In genomic region chr5:113059232-113059805, GRCh38 we compare ENCODE assay signal across 1 cellular context.
TF ChIP-seq lines count a peak whose summit lies in the region.

No MANE protein-coding gene starts in this region.

TF ChIP-seq in HepG2, 621 proteins besides CTCF, POLR2A, EP300 and RAD21 (continued from another document):
- TF ChIP-seq BRF2 (CRISPR knock-in tag; IDR thresholded peaks at IDR 0.05) (no peak), ZBTB39 (CRISPR knock-in tag; IDR thresholded peaks at IDR 0.05) (no peak), MAFK (conservative IDR thresholded peaks at IDR 0.05 in 1 of 2, IDR thresholded peaks at IDR 0.05 in 1 of 2; ENCODE audit: low read length in 2 of 2) (no peak), RARG (CRISPR knock-in tag; IDR thresholded peaks at IDR 0.05; ENCODE audit: low read depth) (no peak), SAFB2 (CRISPR knock-in tag; IDR thresholded peaks at IDR 0.05; ENCODE audit: borderline replicate concordance, low read depth) (no peak), ZFYVE20 (CRISPR knock-in tag; IDR thresholded peaks at IDR 0.05; ENCODE audit: borderline replicate concordance, low read depth) (no peak), ZNF547 (CRISPR knock-in tag; IDR thresholded peaks at IDR 0.05) (no peak)
